ENCODE assay signal across 8 cellular contexts in the genomic region with DNA sequence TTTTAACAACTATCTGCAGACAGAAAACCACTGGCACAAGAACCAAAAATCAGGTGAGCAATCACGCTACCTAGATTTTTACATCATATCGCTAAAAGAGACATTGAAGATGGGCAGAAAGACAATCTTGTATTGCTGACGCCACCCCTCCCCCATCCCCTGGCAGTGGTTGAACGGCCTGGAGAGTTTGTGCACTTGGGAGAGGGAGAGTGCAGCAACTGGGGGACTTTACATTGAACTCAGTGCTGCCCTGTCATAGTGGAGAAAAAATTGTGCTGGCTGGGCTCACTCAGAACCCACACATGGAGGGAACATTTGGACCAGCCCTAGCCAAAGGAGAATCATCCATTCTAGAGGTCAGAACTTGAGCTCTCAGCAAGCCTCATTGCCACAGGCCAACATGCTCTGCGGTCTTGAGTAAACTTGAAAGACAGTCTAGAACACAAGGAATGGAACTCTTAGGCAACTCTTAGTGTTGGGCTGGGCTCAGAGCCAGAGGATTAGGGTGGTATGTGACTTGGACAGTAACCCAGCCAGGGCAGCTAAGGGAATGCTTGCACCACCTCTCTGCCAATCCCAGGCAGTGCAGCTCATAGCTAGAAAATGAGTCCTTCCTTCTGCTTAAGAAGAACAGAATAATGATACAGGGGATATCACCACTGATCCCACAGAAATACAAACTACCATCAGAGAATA.
DNase-seq lines count a peak whose midpoint lies in the region; ATAC-seq, FAIRE-seq and TF ChIP-seq lines count a peak whose summit lies in the region.

No MANE protein-coding gene starts in this region.

- BruUV-seq in HepG2 (replicated peaks; lab: Mats Ljungman, UMichigan) = no TSS peak

- peak; percentile 91 for ATAC-seq in HepG2
- no peak for ATAC-seq in stimulated activated effector memory CD8-positive, alpha-beta T cell treated with anti-CD3 and anti-CD28 coated beads, Interleukin-12 subunit alpha, Interleukin-12 subunit beta, amount 100 ng/mL, for 72 hours
- no peak for ATAC-seq in GM18498 (IDR thresholded peaks at IDR 0.05; ENCODE audit: unreplicated experiment)

- H4K20me1 ChIP-seq in HepG2 (ENCODE audit: insufficient read depth, low read length) = no peaks in the 10 kb centered on the region

- peak; percentile 82 for DNase-seq in ACHN
- peak; percentile 99 for DNase-seq in LHCN-M2 (ENCODE audit: low read depth)
- DNase-seq in colonic mucosa = peak; percentile 18
- peak; percentile 76 for DNase-seq in HepG2 (ENCODE audit: low spot score)
- DNase-seq in stimulated activated effector memory CD8-positive, alpha-beta T cell treated with anti-CD3 and anti-CD28 coated beads, Interleukin-12 subunit alpha, Interleukin-12 subunit beta, amount 100 ng/mL, for 72 hours (ENCODE audit: low spot score in 2 of 2) = no peak
- no peak for DNase-seq in NCI-H1048 (lab: John Stamatoyannopoulos, UW)
- DNase-seq in Peyer's patch = no peak

- H2AFZ ChIP-seq in HepG2 (ENCODE audit: low read length) = no peak overlapping the region

- WGBS in HepG2 (ENCODE audit: low lambda C conversion rate) = 68% methylated on average over 5 of the region's 5 CpGs

- H3K79me2 ChIP-seq in HepG2 (ENCODE audit: insufficient read depth, low read length) = no peaks in the 10 kb centered on the region

- no peaks in the 10 kb centered on the region for H3K36me3 Mint-ChIP-seq in stimulated activated effector memory CD8-positive, alpha-beta T cell treated with anti-CD3 and anti-CD28 coated beads, Interleukin-12 subunit alpha, Interleukin-12 subunit beta, amount 100 ng/mL, for 72 hours

- H3K4me1 Mint-ChIP-seq in stimulated activated effector memory CD8-positive, alpha-beta T cell treated with anti-CD3 and anti-CD28 coated beads, Interleukin-12 subunit alpha, Interleukin-12 subunit beta, amount 100 ng/mL, for 72 hours = no peaks in the 10 kb centered on the region

- no peak overlapping the region for H3K4me2 ChIP-seq in HepG2 (ENCODE audit: low read depth, low read length)

- no peaks in the 10 kb centered on the region for H3K27me3 ChIP-seq in colonic mucosa
- no peaks in the 10 kb centered on the region for H3K27me3 ChIP-seq in HepG2 (ENCODE audit: control insufficient read depth in 1 of 2, insufficient read depth in 2 of 2, low read length in 2 of 2)
- no peaks in the 10 kb centered on the region for H3K27me3 ChIP-seq in Peyer's patch

- H3K9ac ChIP-seq in colonic mucosa (ENCODE audit: low read depth in 2 of 2, low read length in 2 of 2) (no peak overlapping the region), HepG2 (ENCODE audit: insufficient read depth, low read depth, low read length) (no peak overlapping the region)

- TF ChIP-seq POLR2A in HepG2 (IDR thresholded peaks at IDR 0.05; ENCODE audit: insufficient read depth in 1 of 2, low read depth in 2 of 2, low read length in 2 of 2) (no peak), Peyer's patch (IDR thresholded peaks at IDR 0.05) (no peak)

- POLR2A ChIA-PET in HepG2 (lab: Yijun Ruan, JAX) = no interaction called here

- TF ChIP-seq EP300 in HepG2 (IDR thresholded peaks at IDR 0.05; ENCODE audit: low read depth in 2 of 2, low read length in 2 of 2) = no peak; a peak in 1 of 4 replicates
- TF ChIP-seq EP300 in HepG2 (CRISPR knock-in tag; IDR thresholded peaks at IDR 0.05; ENCODE audit: borderline replicate concordance) = no peak

- no peak overlapping the region for H3K4me3 ChIP-seq in colonic mucosa
- no peak overlapping the region for H3K4me3 ChIP-seq in HepG2 (replicated peaks in 1 of 3; ENCODE audit: insufficient read depth in 1 of 3, low read depth in 2 of 3, low read length in 3 of 3)
- H3K4me3 ChIP-seq in Peyer's patch = no peak overlapping the region

- no peak overlapping the region for H3K27ac Mint-ChIP-seq in stimulated activated effector memory CD8-positive, alpha-beta T cell treated with anti-CD3 and anti-CD28 coated beads, Interleukin-12 subunit alpha, Interleukin-12 subunit beta, amount 100 ng/mL, for 72 hours

- H3K36me3 ChIP-seq in colonic mucosa (no peaks in the 10 kb centered on the region), HepG2 (replicated peaks in 1 of 2; ENCODE audit: control insufficient read depth in 1 of 2, insufficient read depth in 2 of 2, low read length in 2 of 2) (no peaks in the 10 kb centered on the region), Peyer's patch (no peaks in the 10 kb centered on the region)

- H3K27ac ChIP-seq in colonic mucosa = no peak overlapping the region
- no peak overlapping the region for H3K27ac ChIP-seq in HepG2 (ENCODE audit: extremely low read length, insufficient read depth, low read length)
- no peak overlapping the region for H3K27ac ChIP-seq in Peyer's patch

- CTCF ChIA-PET in HepG2 (lab: Yijun Ruan, JAX; ENCODE audit: low intra/inter-chr PET ratio, low total read pairs) = no interaction called here

- TF ChIP-seq CTCF in colonic mucosa (IDR thresholded peaks at IDR 0.05) (no peak), HepG2 (CRISPR knock-in tag; IDR thresholded peaks at IDR 0.05) (0 out of 2 replicates have a peak, but pooled peaks have one; percentile 38), Peyer's patch (IDR thresholded peaks at IDR 0.05) (peak in 1 of 6 experiments; percentile 8)

- intact Hi-C loops in colonic mucosa (cut with DNase I) = no loop called here
- intact Hi-C loops in HepG2 (cut with micrococcal nuclease; ENCODE audit: unreplicated experiment) = no loop called here

- H3K9me3 ChIP-seq in colonic mucosa (no peaks in the 10 kb centered on the region), HepG2 (ENCODE audit: low read length) (no peaks in the 10 kb centered on the region), Peyer's patch (no peaks in the 10 kb centered on the region)

- in situ Hi-C loops in ACHN (cut with HindIII; ENCODE audit: low pct_ligation_motif_present, low pct_unique_long_range_greater_than_20kb, low sequenced_read_pairs) = no loop called here
- in situ Hi-C loops in HepG2 (cut with HindIII; ENCODE audit: extremely low pct_ligation_motif_present, low pct_unique_long_range_greater_than_20kb) = no loop called here

- no peak overlapping the region for H3K4me3 Mint-ChIP-seq in stimulated activated effector memory CD8-positive, alpha-beta T cell treated with anti-CD3 and anti-CD28 coated beads, Interleukin-12 subunit alpha, Interleukin-12 subunit beta, amount 100 ng/mL, for 72 hours

- H3K4me1 ChIP-seq in colonic mucosa = no peaks in the 10 kb centered on the region
- H3K4me1 ChIP-seq in HepG2 (ENCODE audit: insufficient read depth, low read length) = no peaks in the 10 kb centered on the region
- no peaks in the 10 kb centered on the region for H3K4me1 ChIP-seq in Peyer's patch

- FAIRE-seq in HepG2 (lab: Jason Lieb, UNC) = no peak

- H3K9me3 Mint-ChIP-seq in stimulated activated effector memory CD8-positive, alpha-beta T cell treated with anti-CD3 and anti-CD28 coated beads, Interleukin-12 subunit alpha, Interleukin-12 subunit beta, amount 100 ng/mL, for 72 hours = peaks cover 11% of the 10 kb centered on the region

- TF ChIP-seq RAD21 in HepG2 (CRISPR knock-in tag; IDR thresholded peaks at IDR 0.05) = no peak

TF ChIP-seq in HepG2, 621 proteins besides CTCF, POLR2A, EP300 and RAD21 (continues in another document):
- 0 out of 2 replicates have a peak, but pooled peaks have one; percentile 25 for TF ChIP-seq ZNF644 (CRISPR knock-in tag; IDR thresholded peaks at IDR 0.05; ENCODE audit: low read depth)
- TF ChIP-seq ZNF367 (CRISPR knock-in tag; IDR thresholded peaks at IDR 0.05; ENCODE audit: borderline replicate concordance) = no peak
- TF ChIP-seq BCL6 (CRISPR knock-in tag; IDR thresholded peaks at IDR 0.05) = no peak
- peak; percentile 67; the same call in 1 of the 2 replicates for TF ChIP-seq PITX1 (CRISPR knock-in tag; IDR thresholded peaks at IDR 0.05)
- TF ChIP-seq CEBPB (IDR thresholded peaks at IDR 0.05; ENCODE audit: borderline replicate concordance, low read depth, low read length) = peak; percentile 43; the same call in 1 of the 2 replicates
- no peak for TF ChIP-seq ZNF768 (CRISPR knock-in tag; IDR thresholded peaks at IDR 0.05)
- TF ChIP-seq ZMYM4 (CRISPR knock-in tag; IDR thresholded peaks at IDR 0.05) = peak; percentile 49; the same call in 1 of the 2 replicates
- peak; percentile 64 for TF ChIP-seq TEAD3 (CRISPR knock-in tag; optimal IDR thresholded peaks at IDR 0.05; ENCODE audit: borderline replicate concordance)
- no peak for TF ChIP-seq HNF1A (IDR thresholded peaks at IDR 0.05; ENCODE audit: low read depth)
- TF ChIP-seq HNF1A (CRISPR knock-in tag; IDR thresholded peaks at IDR 0.05; ENCODE audit: borderline replicate concordance) = no peak
- TF ChIP-seq FOXA1 (IDR thresholded peaks at IDR 0.05) = no peak
- peak; percentile 51; the same call in 1 of the 2 replicates for TF ChIP-seq FOXA1 (CRISPR knock-in tag; IDR thresholded peaks at IDR 0.05)
- peak; percentile 35; the same call in 1 of the 2 replicates for TF ChIP-seq CEBPG (CRISPR knock-in tag; IDR thresholded peaks at IDR 0.05)
- TF ChIP-seq AKAP8 (CRISPR knock-in tag; IDR thresholded peaks at IDR 0.05) = no peak

Comparison
In these comparisons a context has a peak if more than half of its experiments do, and no peak if none do; other contexts are left out.
1. DNase-seq: peak in ACHN (single experiment), LHCN-M2 (single experiment), colonic mucosa (single experiment) and HepG2 (single experiment); none in stimulated activated effector memory CD8-positive, alpha-beta T cell treated with anti-CD3 and anti-CD28 coated beads, Interleukin-12 subunit alpha, Interleukin-12 subunit beta, amount 100 ng/mL, for 72 hours (0 of 2), NCI-H1048 (single experiment) and Peyer's patch (0 of 3).